In the genomic region with DNA sequence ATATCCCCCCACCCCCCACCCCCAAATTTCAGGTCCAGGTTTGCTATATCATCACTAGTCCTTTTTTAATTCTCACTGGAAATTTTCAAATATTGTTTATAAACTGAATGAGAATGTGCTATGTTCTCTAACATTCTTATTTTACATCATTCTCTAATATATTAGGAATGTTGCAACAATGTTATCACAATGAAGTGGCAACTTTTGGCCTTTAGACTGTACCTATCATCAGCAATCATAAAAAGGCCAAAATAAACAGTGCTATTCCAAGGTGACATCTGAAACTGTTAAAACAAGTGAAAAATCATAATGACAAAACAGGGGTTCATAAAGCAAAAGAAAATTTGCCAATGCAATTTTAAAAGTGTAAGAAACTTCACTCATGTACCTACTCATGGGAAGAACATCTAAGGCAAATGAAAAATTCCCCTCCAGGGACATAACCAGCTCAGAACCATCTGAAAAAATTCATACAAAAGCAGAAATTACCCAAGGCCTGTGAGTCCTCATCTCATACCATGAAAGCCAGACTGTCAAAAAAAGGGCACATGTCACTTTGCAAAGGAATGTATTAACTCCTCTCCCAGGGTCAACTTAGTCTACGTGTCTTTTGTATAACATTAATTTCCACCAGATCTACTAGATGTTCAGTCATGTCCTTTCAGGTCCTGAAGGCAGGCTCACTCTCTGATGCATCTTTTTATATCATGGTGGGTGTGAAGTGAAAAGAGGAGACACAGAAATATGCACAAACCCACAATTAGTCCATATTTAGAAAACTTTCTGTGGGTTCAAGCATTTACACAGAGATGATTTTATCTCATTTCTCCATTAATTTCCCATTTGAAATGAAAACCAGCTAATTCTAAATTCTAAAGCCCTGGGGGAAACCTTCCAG, we compare ENCODE assay signal across 1 cellular context.
TF ChIP-seq lines count a peak whose summit lies in the region.

No MANE protein-coding gene starts in this region.

TF ChIP-seq in IMR-90, 13 proteins besides CTCF, POLR2A, EP300 and RAD21 (continued from another document):
- TF ChIP-seq, protein P1, sequence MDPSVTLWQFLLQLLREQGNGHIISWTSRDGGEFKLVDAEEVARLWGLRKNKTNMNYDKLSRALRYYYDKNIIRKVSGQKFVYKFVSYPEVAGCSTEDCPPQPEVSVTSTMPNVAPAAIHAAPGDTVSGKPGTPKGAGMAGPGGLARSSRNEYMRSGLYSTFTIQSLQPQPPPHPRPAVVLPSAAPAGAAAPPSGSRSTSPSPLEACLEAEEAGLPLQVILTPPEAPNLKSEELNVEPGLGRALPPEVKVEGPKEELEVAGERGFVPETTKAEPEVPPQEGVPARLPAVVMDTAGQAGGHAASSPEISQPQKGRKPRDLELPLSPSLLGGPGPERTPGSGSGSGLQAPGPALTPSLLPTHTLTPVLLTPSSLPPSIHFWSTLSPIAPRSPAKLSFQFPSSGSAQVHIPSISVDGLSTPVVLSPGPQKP (IDR thresholded peaks at IDR 0.05; ENCODE audit: borderline replicate concordance, low read depth, low read length) = no peak
TF ChIP-seq in IMR-90: peak in this region for 0.
